In genomic region chr1:236728752-236729151, GRCh38 we compare ENCODE assay signal across 1 cellular context.
TF ChIP-seq lines count a peak whose summit lies in the region.

No MANE protein-coding gene starts in this region.

TF ChIP-seq in K562, 482 proteins besides CTCF, POLR2A, EP300 and RAD21 (continued from another document):
- TF ChIP-seq ZNF639 (CRISPR knock-in tag; conservative IDR thresholded peaks at IDR 0.05 in 1 of 2, IDR thresholded peaks at IDR 0.05 in 1 of 2) = no peak
- TF ChIP-seq MEIS2 (IDR thresholded peaks at IDR 0.05; ENCODE audit: partially characterized antibody) = no peak
- TF ChIP-seq UBTF (IDR thresholded peaks at IDR 0.05; ENCODE audit: borderline replicate concordance in 1 of 2, low read depth in 2 of 2, low read length in 2 of 2) = no peak
- no peak for TF ChIP-seq ZBTB49 (CRISPR knock-in tag; IDR thresholded peaks at IDR 0.05; ENCODE audit: borderline replicate concordance)
- no peak for TF ChIP-seq ZNF561 (CRISPR knock-in tag; conservative IDR thresholded peaks at IDR 0.05)
- no peak for TF ChIP-seq NFIX (CRISPR knock-in tag; IDR thresholded peaks at IDR 0.05; ENCODE audit: low read depth)
